ENCODE assay signal across 1 cellular context in genomic region chr19:530133-531008, GRCh38.
TF ChIP-seq lines count a peak whose summit lies in the region.

No MANE protein-coding gene starts in this region.

TF ChIP-seq in endothelial cell of umbilical vein, 7 proteins besides CTCF, POLR2A, EP300 and RAD21:
- TF ChIP-seq EZH2 (IDR thresholded peaks at IDR 0.05; ENCODE audit: borderline replicate concordance, low read depth, low read length, severe bottlenecking) (no peak), MYC (IDR thresholded peaks at IDR 0.05; ENCODE audit: low read depth, low read length) (no peak), GATA2 (IDR thresholded peaks at IDR 0.05; ENCODE audit: insufficient read depth, insufficient read length, low read depth, low read length) (no peak), POLR2AphosphoS5 (IDR thresholded peaks at IDR 0.05; ENCODE audit: insufficient read depth, low read depth, low read length) (no peak), MAX (IDR thresholded peaks at IDR 0.05; ENCODE audit: insufficient read depth, insufficient read length) (no peak), JUN (IDR thresholded peaks at IDR 0.05; ENCODE audit: borderline replicate concordance, insufficient read depth, insufficient read length, low read depth) (no peak)
